In the genomic region with DNA sequence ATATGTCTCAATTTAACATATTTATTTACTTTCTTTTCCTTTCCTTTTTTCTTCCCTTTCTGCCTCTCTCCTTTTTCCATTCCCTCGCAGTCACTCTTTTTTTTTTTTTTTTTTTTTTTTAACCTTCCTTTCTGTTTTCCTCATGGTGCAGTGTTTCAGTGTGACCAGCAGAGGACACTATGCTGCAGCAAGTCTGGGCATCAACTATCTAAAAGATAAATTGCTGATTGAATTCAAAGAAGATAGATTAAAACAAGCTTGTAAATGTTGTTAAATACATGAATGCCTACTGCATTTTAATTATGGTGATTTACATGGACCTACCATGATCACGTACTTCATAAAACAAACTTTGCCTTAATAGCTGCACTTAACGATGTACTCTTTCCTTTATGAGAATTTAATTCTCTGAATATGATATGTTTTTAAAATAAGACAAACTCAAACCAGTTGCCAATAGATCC, we compare ENCODE assay signal across 8 cellular contexts.
DNase-seq lines count a peak whose midpoint lies in the region; ATAC-seq, FAIRE-seq and TF ChIP-seq lines count a peak whose summit lies in the region.

No MANE protein-coding gene starts in this region.

- peaks cover 2% of the 10 kb centered on the region for H3K4me1 Mint-ChIP-seq in activated CD4-positive, alpha-beta memory T cell treated with anti-CD3 and anti-CD28 coated beads for 36 hours (ENCODE audit: low read depth)

- no peak for TF ChIP-seq EP300 in ovary (IDR thresholded peaks at IDR 0.05)

- peak; percentile 82 for FAIRE-seq in GM18507 (lab: Jason Lieb, UNC)

- H3K4me1 ChIP-seq in ovary (ENCODE audit: insufficient read depth): no peaks in the 10 kb centered on the region

- H3K4me3 ChIP-seq in BJ (ENCODE audit: low read depth, low read length): no peak overlapping the region
- no peak overlapping the region for H3K4me3 ChIP-seq in fibroblast of the aortic adventitia (ENCODE audit: low read depth, low read length)
- H3K4me3 ChIP-seq in ovary: no peak overlapping the region

- H3K27me3 ChIP-seq in BJ (ENCODE audit: control insufficient read depth, insufficient read depth, low read length): no peaks in the 10 kb centered on the region
- no peaks in the 10 kb centered on the region for H3K27me3 ChIP-seq in ovary

- TF ChIP-seq POLR2A in ovary (IDR thresholded peaks at IDR 0.05): no peak

- H3K9me3 Mint-ChIP-seq in activated CD4-positive, alpha-beta memory T cell treated with anti-CD3 and anti-CD28 coated beads for 36 hours: no peaks in the 10 kb centered on the region

- POLR2A ChIA-PET in BJ (lab: Charles Lee): interaction anchor here (0.8 kb wide), 1 partner anchor 519 kb away, joined by 11 read pairs; no protein-coding TSS in a partner anchor
- POLR2A ChIA-PET in activated CD4-positive, alpha-beta memory T cell treated with anti-CD3 and anti-CD28 coated beads for 36 hours (lab: Charles Lee): no interaction called here

- H3K27ac Mint-ChIP-seq in activated CD4-positive, alpha-beta memory T cell treated with anti-CD3 and anti-CD28 coated beads for 36 hours: no peak overlapping the region

- CTCF ChIA-PET in BJ (lab: Yijun Ruan, JAX): interaction anchor here (0.6 to 4.9 kb wide), 24 partner anchors 10 to 749 kb away, joined by 3 to 21 read pairs (median 3); no protein-coding TSS in a partner anchor
- CTCF ChIA-PET in activated CD4-positive, alpha-beta memory T cell treated with anti-CD3 and anti-CD28 coated beads for 36 hours (lab: Charles Lee): interaction anchor here (0.6 to 3.1 kb wide), 46 partner anchors 11 to 1339 kb away, joined by 3 to 36 read pairs (median 3); no protein-coding TSS in a partner anchor

- DNase-seq in BJ (ENCODE audit: low read depth) (no peak), GM18507 (ENCODE audit: extremely low spot score, insufficient read length, low read depth) (no peak), NCI-H2081 treated with DMSO at 0.1 percent for 48 hours (lab: John Stamatoyannopoulos, UW) (peak; percentile 53), fibroblast of the aortic adventitia (ENCODE audit: low read depth) (peak; percentile 78), ovary (peak in 1 of 5 donors; percentile 23)
- peak; percentile 34 for DNase-seq in activated CD4-positive, alpha-beta memory T cell treated with anti-CD3 and anti-CD28 coated beads for 36 hours

- H3K27ac ChIP-seq in ovary: no peak overlapping the region

- H3K36me3 ChIP-seq in BJ (ENCODE audit: control insufficient read depth, insufficient read depth, low read length) (no peaks in the 10 kb centered on the region), ovary (no peaks in the 10 kb centered on the region)

- WGBS in ovary, 3 donors: 9 to 16% (median 9%) methylated on average over 3 of the region's 3 CpGs

- no peak overlapping the region for H3K4me3 Mint-ChIP-seq in activated CD4-positive, alpha-beta memory T cell treated with anti-CD3 and anti-CD28 coated beads for 36 hours

- no peaks in the 10 kb centered on the region for H3K9me3 ChIP-seq in ovary

- intact Hi-C loops in activated CD4-positive, alpha-beta memory T cell treated with anti-CD3 and anti-CD28 coated beads for 36 hours (cut with micrococcal nuclease): loop anchor here (1.0 to 5.0 kb wide), 3 partner anchors 319 to 660 kb away; no protein-coding TSS in a partner anchor
- intact Hi-C loops in ovary (cut with DNase I): loop anchor here in 2 of 4 donors (10.0 kb wide), 1 partner anchor 662 kb away; no protein-coding TSS in a partner anchor

- TF ChIP-seq CTCF in BJ (IDR thresholded peaks at IDR 0.05; ENCODE audit: insufficient read depth, low read depth, low read length): peak; percentile 95
- TF ChIP-seq CTCF in fibroblast of the aortic adventitia (IDR thresholded peaks at IDR 0.05; ENCODE audit: insufficient read depth, low read length): peak; percentile 94
- TF ChIP-seq CTCF in ovary (IDR thresholded peaks at IDR 0.05): peak; percentile 56 to 79 (median 78)

- no peak for ATAC-seq in GM21528 (IDR thresholded peaks at IDR 0.05; ENCODE audit: low FRiP score, unreplicated experiment)
- no peak for ATAC-seq in HG03196 (IDR thresholded peaks at IDR 0.05; ENCODE audit: unreplicated experiment)

- peaks cover 4% of the 10 kb centered on the region for H3K27me3 Mint-ChIP-seq in activated CD4-positive, alpha-beta memory T cell treated with anti-CD3 and anti-CD28 coated beads for 36 hours

- no peaks in the 10 kb centered on the region for H3K36me3 Mint-ChIP-seq in activated CD4-positive, alpha-beta memory T cell treated with anti-CD3 and anti-CD28 coated beads for 36 hours

Comparison
In these comparisons a context has a peak if more than half of its experiments do, and no peak if none do; other contexts are left out.
1. DNase-seq: peak in NCI-H2081 treated with DMSO at 0.1 percent for 48 hours (single experiment), activated CD4-positive, alpha-beta memory T cell treated with anti-CD3 and anti-CD28 coated beads for 36 hours (single experiment) and fibroblast of the aortic adventitia (single experiment); none in BJ (single experiment) and GM18507 (single experiment).
2. Peak in every context shown above with its lines, with median percentiles within 50 percentile points of each other: CTCF ChIP-seq.